In the genomic region with DNA sequence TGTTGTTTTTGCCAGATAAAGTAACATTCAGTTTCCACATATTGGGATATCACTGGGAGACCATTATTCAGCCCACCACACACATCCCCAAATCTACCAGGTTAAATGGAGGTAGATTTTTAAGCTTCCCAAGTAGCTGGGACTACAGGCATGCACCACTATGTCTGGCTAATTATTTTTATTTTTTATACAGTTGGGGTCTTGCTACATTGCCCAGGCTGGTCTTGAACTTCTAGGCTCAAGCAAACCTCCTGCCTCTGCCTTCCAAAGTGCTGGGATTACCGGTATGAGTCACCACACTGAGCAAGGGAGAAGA, we compare ENCODE assay signal across 9 cellular contexts.
DNase-seq lines count a peak whose midpoint lies in the region; ATAC-seq, FAIRE-seq and TF ChIP-seq lines count a peak whose summit lies in the region.
"Had no signal": no experiment of that assay in that cellular context is flagged by ENCODE, and none has a peak within 500 bp of the region (broad histone marks: within the 10 kb centered on the region; RNA-seq: fewer than 3 reads in every experiment).

No MANE protein-coding gene starts in this region.

- WGBS in heart left ventricle, 4 donors = 61 to 78% (median 73%) methylated on average over 1 of the region's 1 CpG
- 0% methylated on average over 1 of the region's 1 CpG for WGBS in GM12878 (ENCODE audit: insufficient coverage, insufficient replicate concordance, low lambda C conversion rate, missing lambda C conversion rate)
- WGBS in upper lobe of left lung, 2 donors = 47 to 60% methylated on average over 1 of the region's 1 CpG

- H3K4me1 ChIP-seq in heart left ventricle (peaks cover 0 to 67% (median 13%) of the 10 kb centered on the region in 12 donors), GM12878 (ENCODE audit: control insufficient read depth, insufficient read depth, low read length) (peaks cover 13% of the 10 kb centered on the region), mucosa of stomach (ENCODE audit: control insufficient read depth, insufficient read depth, low read length) (peaks cover 35% of the 10 kb centered on the region), upper lobe of left lung (peaks cover 36 to 55% (median 48%) of the 10 kb centered on the region in 4 donors)
- H3K4me1 ChIP-seq: parathyroid adenoma had no signal

- ATAC-seq in heart left ventricle (no peak), Right ventricle myocardium superior (ENCODE audit: poor library complexity) (no peak), GM12878 (no peak), upper lobe of left lung (ENCODE audit: low FRiP score in 2 of 2) (no peak)

- TF ChIP-seq POLR2A in heart left ventricle (IDR thresholded peaks at IDR 0.05) (no peak), GM12878 (IDR thresholded peaks at IDR 0.05; ENCODE audit: low read depth, low read length) (no peak), upper lobe of left lung (IDR thresholded peaks at IDR 0.05) (no peak), GM12891 (IDR thresholded peaks at IDR 0.05; ENCODE audit: low read depth, low read length) (no peak)

- in situ Hi-C loops in GM12878 (cut with MboI) = loop anchor here (5.0 kb wide), 1 partner anchor 224 kb away; no protein-coding TSS in a partner anchor

- H3K4me2 ChIP-seq in GM12878 (ENCODE audit: control insufficient read depth, insufficient read depth) = no peak overlapping the region; the same call in 1 of the 2 replicates

- H3K27me3 ChIP-seq in heart left ventricle (no peaks in the 10 kb centered on the region), GM12878 (replicated peaks in 1 of 2; ENCODE audit: control insufficient read depth in 2 of 2, insufficient read depth in 2 of 2, low read length in 1 of 2) (no peaks in the 10 kb centered on the region), mucosa of stomach (ENCODE audit: control insufficient read depth, insufficient read depth, low read length) (no peaks in the 10 kb centered on the region), upper lobe of left lung (no peaks in the 10 kb centered on the region)

- peak overlapping the region; percentile 49 for H2AFZ ChIP-seq in GM12878 (ENCODE audit: control insufficient read depth, low read depth, low read length)
- H2AFZ ChIP-seq: parathyroid adenoma had no signal

- H4K20me1 ChIP-seq in GM12878 (ENCODE audit: control insufficient read depth, insufficient read depth) = no peaks in the 10 kb centered on the region

- TF ChIP-seq CTCF in heart left ventricle (IDR thresholded peaks at IDR 0.05) (no peak), GM12878 (IDR thresholded peaks at IDR 0.05 in 2 of 3, conservative IDR thresholded peaks at IDR 0.05 in 1 of 3; ENCODE audit: control insufficient read depth in 2 of 3, extremely low read depth in 1 of 3, insufficient read depth in 1 of 3, low read depth in 3 of 3, low read length in 3 of 3) (no peak), upper lobe of left lung (IDR thresholded peaks at IDR 0.05) (no peak)

- peaks cover 12% of the 10 kb centered on the region for H3K79me2 ChIP-seq in GM12878 (ENCODE audit: control insufficient read depth, insufficient read depth, low read length)
- H3K79me2 ChIP-seq: parathyroid adenoma had no signal

- DNase-seq in heart left ventricle = no peak
- no peak for DNase-seq in Right ventricle myocardium superior
- no peak for DNase-seq in GM12878 (ENCODE audit: low read depth, low spot score)
- DNase-seq in upper lobe of left lung = no peak
- DNase-seq in NCI-H1092 (lab: John Stamatoyannopoulos, UW) = no peak
- no peak for DNase-seq in GM12891 (ENCODE audit: insufficient read length, low spot score)
- DNase-seq in dermis blood vessel endothelial cell = no peak

- H3K4me3 ChIP-seq in heart left ventricle (no peak overlapping the region), GM12878 (no peak overlapping the region), mucosa of stomach (ENCODE audit: low read length) (no peak overlapping the region), upper lobe of left lung (no peak overlapping the region)

- no peak overlapping the region for H3K9ac ChIP-seq in GM12878 (ENCODE audit: control insufficient read depth, insufficient read depth, low read length)
- peak overlapping the region; percentile 48 for H3K9ac ChIP-seq in mucosa of stomach (ENCODE audit: low read length)
- H3K9ac ChIP-seq: parathyroid adenoma had no signal

- H3K9me3 ChIP-seq in heart left ventricle = peaks cover 0 to 4% (median 0%) of the 10 kb centered on the region in 12 donors
- H3K9me3 ChIP-seq in GM12878 (replicated peaks; ENCODE audit: control insufficient read depth, insufficient read depth, low read length) = no peaks in the 10 kb centered on the region
- no peaks in the 10 kb centered on the region for H3K9me3 ChIP-seq in mucosa of stomach (ENCODE audit: control insufficient read depth, low read length)
- H3K9me3 ChIP-seq in upper lobe of left lung = no peaks in the 10 kb centered on the region

- H3K27ac ChIP-seq in heart left ventricle = peak overlapping the region; percentile 26 to 98 (median 74)
- peak overlapping the region; percentile 48 for H3K27ac ChIP-seq in GM12878 (ENCODE audit: control insufficient read depth, insufficient read depth)
- H3K27ac ChIP-seq in upper lobe of left lung = peak overlapping the region; percentile 80 to 98 (median 92)
- H3K27ac ChIP-seq: parathyroid adenoma had no signal

- CTCF ChIA-PET in GM12878 (lab: Yijun Ruan, JAX) = interaction anchor here (1.0 to 3.0 kb wide), 5 partner anchors 28 to 282 kb away, joined by 3 to 19 read pairs (median 3); no protein-coding TSS in a partner anchor

- TF ChIP-seq RAD21 in GM12878 (IDR thresholded peaks at IDR 0.05; ENCODE audit: insufficient read depth, low read depth, low read length) = no peak

- intact Hi-C loops in heart left ventricle (cut with DNase I) (loop anchor here in 1 of 10 donors (10.0 kb wide), 1 partner anchor 191 kb away; no protein-coding TSS in a partner anchor), Right ventricle myocardium superior (cut with DNase I) (no loop called here), GM12878 (cut with micrococcal nuclease; ENCODE audit: unreplicated experiment) (no loop called here)

- SMC1A ChIA-PET in GM12878 (lab: Charles Lee; ENCODE audit: uncharacterized antibody, unreplicated experiment) = interaction anchor here (1.1 to 3.1 kb wide), 6 partner anchors 29 to 124 kb away, joined by 3 to 17 read pairs (median 8); partner anchors contain the start of gene CHD2

- no TSS peak for BruUV-seq in GM12878 (replicated peaks; lab: Mats Ljungman, UMichigan)

- H3K36me3 ChIP-seq in heart left ventricle (no peaks in the 10 kb centered on the region), GM12878 (ENCODE audit: control insufficient read depth in 2 of 2, insufficient read depth in 2 of 2, low read length in 1 of 2) (no peaks in the 10 kb centered on the region), mucosa of stomach (ENCODE audit: control insufficient read depth, insufficient read depth, low read length) (no peaks in the 10 kb centered on the region), upper lobe of left lung (no peaks in the 10 kb centered on the region)

- TF ChIP-seq EP300 in GM12878 (IDR thresholded peaks at IDR 0.05; ENCODE audit: borderline replicate concordance in 1 of 2, control insufficient read depth in 1 of 2, low read depth in 2 of 2, low read length in 2 of 2) (no peak; a peak in 1 of 4 replicates), upper lobe of left lung (IDR thresholded peaks at IDR 0.05) (no peak)

- no peak for FAIRE-seq in GM12878 (lab: Jason Lieb, UNC)
- FAIRE-seq in GM12891 (lab: Jason Lieb, UNC) = no peak

- RAD21 ChIA-PET in GM12878 (lab: Charles Lee; ENCODE audit: unreplicated experiment) = interaction anchor here (0.9 to 2.0 kb wide), 2 partner anchors 8 to 118 kb away, joined by 5 to 8 read pairs; no protein-coding TSS in a partner anchor

- POLR2A ChIA-PET in GM12878 (lab: Charles Lee) = interaction anchor here (1.0 to 2.1 kb wide), 4 partner anchors 28 to 114 kb away, joined by 3 to 12 read pairs (median 6); no protein-coding TSS in a partner anchor

TF ChIP-seq in GM12878, 131 proteins besides CTCF, POLR2A, EP300 and RAD21 (continues in another document):
- no peak for TF ChIP-seq GATAD2B (conservative IDR thresholded peaks at IDR 0.05; ENCODE audit: low read depth)
- TF ChIP-seq, protein P1, sequence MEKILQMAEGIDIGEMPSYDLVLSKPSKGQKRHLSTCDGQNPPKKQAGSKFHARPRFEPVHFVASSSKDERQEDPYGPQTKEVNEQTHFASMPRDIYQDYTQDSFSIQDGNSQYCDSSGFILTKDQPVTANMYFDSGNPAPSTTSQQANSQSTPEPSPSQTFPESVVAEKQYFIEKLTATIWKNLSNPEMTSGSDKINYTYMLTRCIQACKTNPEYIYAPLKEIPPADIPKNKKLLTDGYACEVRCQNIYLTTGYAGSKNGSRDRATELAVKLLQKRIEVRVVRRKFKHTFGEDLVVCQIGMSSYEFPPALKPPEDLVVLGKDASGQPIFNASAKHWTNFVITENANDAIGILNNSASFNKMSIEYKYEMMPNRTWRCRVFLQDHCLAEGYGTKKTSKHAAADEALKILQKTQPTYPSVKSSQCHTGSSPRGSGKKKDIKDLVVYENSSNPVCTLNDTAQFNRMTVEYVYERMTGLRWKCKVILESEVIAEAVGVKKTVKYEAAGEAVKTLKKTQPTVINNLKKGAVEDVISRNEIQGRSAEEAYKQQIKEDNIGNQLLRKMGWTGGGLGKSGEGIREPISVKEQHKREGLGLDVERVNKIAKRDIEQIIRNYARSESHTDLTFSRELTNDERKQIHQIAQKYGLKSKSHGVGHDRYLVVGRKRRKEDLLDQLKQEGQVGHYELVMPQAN (conservative IDR thresholded peaks at IDR 0.05) = 0 out of 2 replicates have a peak, but pooled peaks have one; percentile 34

TF ChIP-seq in GM12891, 5 proteins besides CTCF, POLR2A, EP300 and RAD21:
- TF ChIP-seq SPI1 (IDR thresholded peaks at IDR 0.05; ENCODE audit: low read depth, low read length) (no peak), POLR2AphosphoS5 (IDR thresholded peaks at IDR 0.05; ENCODE audit: low read depth, low read length) (no peak), POU2F2 (IDR thresholded peaks at IDR 0.05; ENCODE audit: low read depth, low read length) (no peak), TAF1 (IDR thresholded peaks at IDR 0.05; ENCODE audit: low read depth, low read length) (no peak), PAX5 (IDR thresholded peaks at IDR 0.05; ENCODE audit: insufficient read depth, low read length, severe bottlenecking) (no peak)
